Comparison of ENCODE assay signal across 1 cellular context in genomic region chr7:155491812-155492211, GRCh38.
TF ChIP-seq lines count a peak whose summit lies in the region.

No MANE protein-coding gene starts in this region.

TF ChIP-seq in GM12878, 131 proteins besides CTCF, POLR2A, EP300 and RAD21 (continued from another document):
- TF ChIP-seq ELK1 (IDR thresholded peaks at IDR 0.05; ENCODE audit: low read depth, low read length) (no peak), EED (IDR thresholded peaks at IDR 0.05; ENCODE audit: low read depth) (no peak), ZNF687 (IDR thresholded peaks at IDR 0.05) (no peak), KAT2A (conservative IDR thresholded peaks at IDR 0.05; ENCODE audit: control insufficient read depth, low read depth, low read length) (no peak), ZBTB33 (IDR thresholded peaks at IDR 0.05) (no peak), YY1 (IDR thresholded peaks at IDR 0.05; ENCODE audit: low read depth, low read length) (no peak), SP1 (IDR thresholded peaks at IDR 0.05; ENCODE audit: low read depth, low read length) (no peak)
